In genomic region chr1:65431111-65431705, GRCh38 we compare ENCODE assay signal across 8 cellular contexts. TPM values are rescaled to one million over a fixed set of nuclear protein-coding genes. Genes with fewer than 3 reads are reported as not detected.
DNase-seq lines count a peak whose midpoint lies in the region; TF ChIP-seq lines count a peak whose summit lies in the region.

No MANE protein-coding gene starts in this region.

- H3K4me3 ChIP-seq in ACC112 (ENCODE audit: low read depth, low read length) (peak overlapping the region; percentile 58), GM12865 (ENCODE audit: low read depth, low read length) (no peak overlapping the region), KMS-11 (IDR thresholded peaks at IDR 0.05; ENCODE audit: insufficient read depth, low read depth, low read length) (no peak overlapping the region), SK-N-MC (no peak overlapping the region), foreskin fibroblast (ENCODE audit: low read depth in 1 of 2, low read length in 2 of 2) (no peak overlapping the region), stomach (no peak overlapping the region)

- H3K27ac ChIP-seq in ACC112 (ENCODE audit: low read depth, low read length) (peak overlapping the region; percentile 97), KMS-11 (no peak overlapping the region), SK-N-MC (no peak overlapping the region), stomach (peak overlapping the region in 2 of 5 donors; percentile 27 to 32)

- 0 to 46% (median 28%) methylated on average over 1 of the region's 1 CpG for WGBS in stomach, 5 donors

- no peak overlapping the region for H3K9ac ChIP-seq in KMS-11
- no peak overlapping the region for H3K9ac ChIP-seq in SK-N-MC (ENCODE audit: insufficient read length)

- H3K79me2 ChIP-seq in ACC112 (ENCODE audit: control insufficient read depth, insufficient read depth, low read length, unreplicated experiment), result peaks cover 13% of the 10 kb centered on the region
- no peaks in the 10 kb centered on the region for H3K79me2 ChIP-seq in KMS-11 (ENCODE audit: insufficient read depth, low read depth)

- H2AFZ ChIP-seq in ACC112 (ENCODE audit: low read length, unreplicated experiment) (no peak overlapping the region), KMS-11 (ENCODE audit: low read depth) (no peak overlapping the region)

- intact Hi-C loops in stomach (cut with DNase I; ENCODE audit: low total_unique reads), result no loop called here

- no peaks in the 10 kb centered on the region for H4K20me1 ChIP-seq in KMS-11 (ENCODE audit: insufficient read depth)

- TF ChIP-seq EP300 in stomach (IDR thresholded peaks at IDR 0.05), result no peak

- H3K36me3 ChIP-seq in ACC112 (ENCODE audit: insufficient read depth, low read length) (peaks cover 38% of the 10 kb centered on the region), KMS-11 (ENCODE audit: insufficient read depth) (no peaks in the 10 kb centered on the region), SK-N-MC (ENCODE audit: insufficient read depth, low read length) (peaks cover 16% of the 10 kb centered on the region), stomach (peaks cover 11 to 71% (median 60%) of the 10 kb centered on the region in 4 donors)

- no peaks in the 10 kb centered on the region for H3K9me3 ChIP-seq in SK-N-MC (ENCODE audit: low read depth, low read length)
- no peaks in the 10 kb centered on the region for H3K9me3 ChIP-seq in stomach

- no peak for TF ChIP-seq POLR2A in stomach (IDR thresholded peaks at IDR 0.05)

- peak; percentile 40 for DNase-seq in GM12865 (ENCODE audit: low read depth)
- peak; percentile 56 for DNase-seq in SK-N-MC (ENCODE audit: low read depth, low spot score)
- peak in 1 of 2 donors; percentile 65 for DNase-seq in foreskin fibroblast
- no peak for DNase-seq in stomach
- no peak for DNase-seq in GOT3 (lab: John Stamatoyannopoulos, UW)
- DNase-seq in D341Med (ENCODE audit: low spot score), result no peak

- H3K27me3 ChIP-seq in ACC112 (ENCODE audit: insufficient read depth, low read length) (no peaks in the 10 kb centered on the region), KMS-11 (ENCODE audit: insufficient read depth, low read depth) (no peaks in the 10 kb centered on the region), stomach (no peaks in the 10 kb centered on the region)

- H3K4me2 ChIP-seq in KMS-11, result no peak overlapping the region

- TF ChIP-seq CTCF in GM12865 (IDR thresholded peaks at IDR 0.05; ENCODE audit: insufficient read depth, low read depth, low read length, missing control alignments), result peak; percentile 40
- peak; percentile 59 for TF ChIP-seq CTCF in KMS-11 (conservative IDR thresholded peaks at IDR 0.05; ENCODE audit: low read depth, low read length)
- peak; percentile 47 for TF ChIP-seq CTCF in foreskin fibroblast (IDR thresholded peaks at IDR 0.05; ENCODE audit: low read depth, low read length)
- peak in 4 of 7 experiments; percentile 42 to 56 (median 43) for TF ChIP-seq CTCF in stomach (IDR thresholded peaks at IDR 0.05)

- H3K4me1 ChIP-seq in ACC112 (ENCODE audit: control insufficient read depth, insufficient read depth, low read length, unreplicated experiment) (peaks cover 26% of the 10 kb centered on the region), KMS-11 (ENCODE audit: low read depth, poor library complexity, severe bottlenecking) (no peaks in the 10 kb centered on the region), stomach (peaks cover 0 to 45% (median 14%) of the 10 kb centered on the region in 4 donors)

RNA-seq across cellular contexts. Expression of gene LEPR, which starts 10.7 kb away (rescaled TPM):
- total RNA-seq in stomach, result 10 to 100 TPM in 4 of 5 donors, under 1 TPM in 1; 0.58 to 33.0 (median 20.5) TPM
- polyA plus RNA-seq in stomach, result 10 to 100 TPM in 2 of 3 donors, 1 to 10 TPM in 1; 6.9 to 13.6 (median 10.5) TPM

RNA-seq across cellular contexts. Expression of gene LEPROT, which starts 10.7 kb away (rescaled TPM):
- 100 to 1,000 TPM in 1 of 5 donors, 10 to 100 TPM in 3, 1 to 10 TPM in 1; 9.3 to 101 (median 39.3) TPM for total RNA-seq in stomach
- 10 to 100 TPM; 15.6 to 29.1 (median 28.4) TPM for polyA plus RNA-seq in stomach

Comparison
In these comparisons a context has a peak if more than half of its experiments do, and no peak if none do; other contexts are left out.
1. DNase-seq: peak in GM12865 (single experiment) and SK-N-MC (single experiment); none in stomach (single experiment), GOT3 (single experiment) and D341Med (single experiment).
2. Peak in every context shown above with its lines, with median percentiles within 50 percentile points of each other: CTCF ChIP-seq.